In genomic region chrX:32687379-32687778, GRCh38 we compare ENCODE assay signal across 16 cellular contexts.
"Had no signal": no experiment of that assay in that cellular context is flagged by ENCODE, and none has a peak within 500 bp of the region (broad histone marks: within the 10 kb centered on the region; RNA-seq: fewer than 3 reads in every experiment).

No MANE protein-coding gene starts in this region.

- DNase-seq: activated CD4-positive, alpha-beta T cell treated with anti-CD3 and anti-CD28 coated beads, Interleukin-2, amount 50 U/mL, for 1 hour; activated CD8-positive, alpha-beta memory T cell treated with anti-CD3 and anti-CD28 coated beads for 24 hours; activated naive CD8-positive, alpha-beta T cell treated with anti-CD3 and anti-CD28 coated beads for 36 hours; effector memory CD8-positive, alpha-beta T cell; erythroblast; gastrocnemius medialis; heart right ventricle; left colon; mammary epithelial cell; naive thymus-derived CD8-positive, alpha-beta T cell; nucleus accumbens; stimulated activated CD4-positive, alpha-beta T cell treated with anti-CD3 and anti-CD28 coated beads, Interleukin-4, amount 100 ng/mL, for 24 hours; stimulated activated naive CD8-positive, alpha-beta T cell treated with anti-CD3 and anti-CD28 coated beads, Interleukin-15, Interleukin-2, amounts not matched to agents 100 U/mL and 50 U/mL, for 24 hours; transverse colon had no signal

- H3K27me3 Mint-ChIP-seq: activated naive CD8-positive, alpha-beta T cell treated with anti-CD3 and anti-CD28 coated beads for 36 hours; effector memory CD8-positive, alpha-beta T cell; naive thymus-derived CD8-positive, alpha-beta T cell had no signal

- H3K27ac ChIP-seq: gastrocnemius medialis, heart right ventricle, skin epidermis, transverse colon had no signal

- H3K27me3 ChIP-seq: gastrocnemius medialis, heart right ventricle, transverse colon had no signal

- H3K4me1 ChIP-seq: gastrocnemius medialis, heart right ventricle, transverse colon had no signal

- H3K4me3 Mint-ChIP-seq: activated naive CD8-positive, alpha-beta T cell treated with anti-CD3 and anti-CD28 coated beads for 36 hours; effector memory CD8-positive, alpha-beta T cell; naive thymus-derived CD8-positive, alpha-beta T cell had no signal

- ATAC-seq: effector memory CD8-positive, alpha-beta T cell; gastrocnemius medialis; left colon; naive thymus-derived CD8-positive, alpha-beta T cell; right cardiac atrium; stimulated activated naive CD8-positive, alpha-beta T cell treated with anti-CD3 and anti-CD28 coated beads, Interleukin-15, Interleukin-2, amounts not matched to agents 100 U/mL and 50 U/mL, for 24 hours had no signal

- H3K9me3 Mint-ChIP-seq: effector memory CD8-positive, alpha-beta T cell had no signal

- H3K4me1 Mint-ChIP-seq: activated naive CD8-positive, alpha-beta T cell treated with anti-CD3 and anti-CD28 coated beads for 36 hours; naive thymus-derived CD8-positive, alpha-beta T cell had no signal

- H3K4me3 ChIP-seq: gastrocnemius medialis, heart right ventricle, skin epidermis, transverse colon had no signal

- H3K36me3 Mint-ChIP-seq: activated naive CD8-positive, alpha-beta T cell treated with anti-CD3 and anti-CD28 coated beads for 36 hours; naive thymus-derived CD8-positive, alpha-beta T cell had no signal

- H3K27ac Mint-ChIP-seq: activated naive CD8-positive, alpha-beta T cell treated with anti-CD3 and anti-CD28 coated beads for 36 hours; effector memory CD8-positive, alpha-beta T cell; naive thymus-derived CD8-positive, alpha-beta T cell had no signal

- H3K9me3 ChIP-seq: gastrocnemius medialis, heart right ventricle, transverse colon had no signal

- H3K36me3 ChIP-seq: gastrocnemius medialis, heart right ventricle, transverse colon had no signal
